ENCODE assay signal across 12 cellular contexts in genomic region chr6:617485-618100, GRCh38. TPM values are rescaled to one million over a fixed set of nuclear protein-coding genes. Genes with fewer than 3 reads are reported as not detected.
DNase-seq lines count a peak whose midpoint lies in the region; ATAC-seq and TF ChIP-seq lines count a peak whose summit lies in the region.
"Had no signal": no experiment of that assay in that cellular context is flagged by ENCODE, and none has a peak within 500 bp of the region (broad histone marks: within the 10 kb centered on the region; RNA-seq: fewer than 3 reads in every experiment).

No MANE protein-coding gene starts in this region.

- intact Hi-C loops in stomach (cut with DNase I; ENCODE audit: low total_unique reads): no loop called here

- 82 to 92% (median 91%) methylated on average over 11 of the region's 11 CpGs for WGBS in stomach, 5 donors

- no peak for TF ChIP-seq POLR2A in stomach (IDR thresholded peaks at IDR 0.05)

- no peaks in the 10 kb centered on the region for H3K27me3 ChIP-seq in stomach
- H3K27me3 ChIP-seq: neutrophil had no signal

- no peak overlapping the region for H3K27ac ChIP-seq in stomach
- H3K27ac ChIP-seq: neutrophil had no signal

- no peak overlapping the region for H3K4me3 ChIP-seq in stomach

- DNase-seq in COLO668 (lab: John Stamatoyannopoulos, UW; ENCODE audit: unreplicated experiment) (peak; percentile 14), H4 (ENCODE audit: low spot score) (peak; percentile 17), SHP77 (lab: John Stamatoyannopoulos, UW) (peak; percentile 29 to 44), islet precursor cell (peak; percentile 65), stomach (no peak)
- DNase-seq: activated CD4-positive, alpha-beta T cell treated with anti-CD3 and anti-CD28 coated beads for 1 hour; left ventricle myocardium superior; NCI-H1694 had no signal

- H3K36me3 ChIP-seq in stomach: peaks cover 0 to 63% (median 49%) of the 10 kb centered on the region in 4 donors

- TF ChIP-seq CTCF in stomach (IDR thresholded peaks at IDR 0.05): no peak

- no peaks in the 10 kb centered on the region for H3K9me3 ChIP-seq in stomach
- H3K9me3 ChIP-seq: neutrophil had no signal

- TF ChIP-seq EP300 in stomach (IDR thresholded peaks at IDR 0.05): no peak

- H3K4me1 ChIP-seq in stomach: no peaks in the 10 kb centered on the region

- ATAC-seq in HG02973 (IDR thresholded peaks at IDR 0.05; ENCODE audit: unreplicated experiment) (no peak), HG03280 (IDR thresholded peaks at IDR 0.05; ENCODE audit: unreplicated experiment) (no peak)
- ATAC-seq: left ventricle myocardium superior; stimulated activated memory B cell treated with anti-CD40 and anti-IgM and Interleukin-4, amounts not matched to agents 10 μg/mL and 1 μg/mL and 100 μg/mL, for 72 hours had no signal

RNA-seq across cellular contexts. Expression of gene HUS1B, which starts 39.3 kb away (rescaled TPM):
- total RNA-seq in H4 (2014; rRNA removed; shearing (Covaris generic)): 2.1 TPM in 1 of 2 replicates, not detected in the other
- total RNA-seq in stomach: 10 to 100 TPM in 1 of 5 donors, 1 to 10 TPM in 2, not detected in 2; 2.9 to 46.1 (median 4.8) TPM
- polyA plus RNA-seq in stomach: under 1 TPM in 1 of 3 donors, not detected in 2; 0.31 TPM
- total RNA-seq: left ventricle myocardium superior had no signal
